Comparison of ENCODE assay signal across 9 cellular contexts in genomic region chr9:127187231-127187956, GRCh38.
DNase-seq lines count a peak whose midpoint lies in the region; ATAC-seq, FAIRE-seq and TF ChIP-seq lines count a peak whose summit lies in the region.
"Had no signal": no experiment of that assay in that cellular context is flagged by ENCODE, and none has a peak within 500 bp of the region (broad histone marks: within the 10 kb centered on the region; RNA-seq: fewer than 3 reads in every experiment).

No MANE protein-coding gene starts in this region.

- DNase-seq in HTR-8/SVneo (ENCODE audit: insufficient read length, low spot score), result peak; percentile 76
- peak in 3 of 4 donors; percentile 35 to 58 (median 44) for DNase-seq in body of pancreas
- peak; percentile 91 for DNase-seq in kidney epithelial cell (ENCODE audit: low read depth)
- DNase-seq in substantia nigra (lab: John Stamatoyannopoulos, UW), result no peak
- DNase-seq in NCI-H526 (lab: John Stamatoyannopoulos, UW), result no peak
- DNase-seq in NCI-H1417 treated with DMSO at 0.1 percent for 48 hours (lab: John Stamatoyannopoulos, UW), result no peak
- DNase-seq: effector CD8-positive, alpha-beta T cell had no signal

- TF ChIP-seq POLR2A in body of pancreas (IDR thresholded peaks at IDR 0.05), result no peak

- H3K36me3 ChIP-seq in body of pancreas (replicated peaks in 1 of 2; ENCODE audit: insufficient read depth in 1 of 2, low read depth in 2 of 2) (no peaks in the 10 kb centered on the region), kidney epithelial cell (ENCODE audit: control insufficient read depth, insufficient read depth, low read length) (no peaks in the 10 kb centered on the region)

- H3K9me3 ChIP-seq in body of pancreas, result no peaks in the 10 kb centered on the region

- WGBS in body of pancreas, 2 donors, result 77 to 91% methylated on average over 14 of the region's 14 CpGs

- ATAC-seq in body of pancreas, result peak; percentile 54
- no peak for ATAC-seq in GM18858 (IDR thresholded peaks at IDR 0.05; ENCODE audit: unreplicated experiment)
- ATAC-seq in HG03039 (IDR thresholded peaks at IDR 0.05; ENCODE audit: unreplicated experiment), result no peak

- intact Hi-C loops in body of pancreas (cut with DNase I), result no loop called here

- H3K27ac ChIP-seq in body of pancreas (peak overlapping the region in 2 of 4 donors; percentile 18 to 54), substantia nigra (ENCODE audit: low read depth, low read length, poor library complexity, severe bottlenecking) (peak overlapping the region; percentile 89)

- H3K27me3 ChIP-seq in body of pancreas (no peaks in the 10 kb centered on the region), kidney epithelial cell (ENCODE audit: control insufficient read depth, insufficient read depth, low read length) (no peaks in the 10 kb centered on the region)

- TF ChIP-seq CTCF in body of pancreas (IDR thresholded peaks at IDR 0.05) (no peak), kidney epithelial cell (IDR thresholded peaks at IDR 0.05; ENCODE audit: insufficient read depth, low read length, poor library complexity, severe bottlenecking) (no peak)

- H3K4me1 ChIP-seq in body of pancreas, result no peaks in the 10 kb centered on the region

- peak; percentile 80 for FAIRE-seq in HTR-8/SVneo (lab: Jason Lieb, UNC)

- no peak overlapping the region for H3K4me3 ChIP-seq in body of pancreas
- H3K4me3 ChIP-seq in kidney epithelial cell (ENCODE audit: low read depth, low read length), result no peak overlapping the region

Comparison
In these comparisons a context has a peak if more than half of its experiments do, and no peak if none do; other contexts are left out.
1. DNase-seq: peak in HTR-8/SVneo (single experiment), body of pancreas (3 of 4) and kidney epithelial cell (single experiment); none in substantia nigra (0 of 49), NCI-H526 (0 of 2) and NCI-H1417 treated with DMSO at 0.1 percent for 48 hours (single experiment).